23 cellular contexts compared by ENCODE assay signal in genomic region chrX:154063234-154063633, GRCh38. TPM values are rescaled to one million over a fixed set of nuclear protein-coding genes. Genes with fewer than 3 reads are reported as not detected.
DNase-seq lines count a peak whose midpoint lies in the region; ATAC-seq and TF ChIP-seq lines count a peak whose summit lies in the region.
"Had no signal": no experiment of that assay in that cellular context is flagged by ENCODE, and none has a peak within 500 bp of the region (broad histone marks: within the 10 kb centered on the region; RNA-seq: fewer than 3 reads in every experiment).

No MANE protein-coding gene starts in this region.

- peak overlapping the region in 1 of 2 donors; percentile 15 for H3K4me3 Mint-ChIP-seq in effector memory CD8-positive, alpha-beta T cell
- H3K4me3 Mint-ChIP-seq in neural progenitor cell: no peak overlapping the region

- no peak for TF ChIP-seq RAD21 in SK-N-SH (IDR thresholded peaks at IDR 0.05; ENCODE audit: low read length)

- H3K79me2 ChIP-seq in SK-N-SH (ENCODE audit: insufficient read depth): peaks cover 92% of the 10 kb centered on the region
- peaks cover 92% of the 10 kb centered on the region for H3K79me2 ChIP-seq in neural progenitor cell (ENCODE audit: low read depth)

- peaks cover 36% of the 10 kb centered on the region for H3K36me3 Mint-ChIP-seq in effector memory CD8-positive, alpha-beta T cell (ENCODE audit: insufficient read depth)
- peaks cover 4% of the 10 kb centered on the region for H3K36me3 Mint-ChIP-seq in neural progenitor cell

- H3K9ac ChIP-seq in SK-N-SH (no peak overlapping the region), neural progenitor cell (no peak overlapping the region)
- H3K9ac ChIP-seq: BLaER1 treated with 17β-estradiol and CSF1 and Interleukin-3, amounts not matched to agents 10 nM and 100 nM; KMS-11 had no signal

- DNase-seq in SK-N-SH (no peak), neural progenitor cell (ENCODE audit: low spot score) (no peak), NCI-H2081 treated with DMSO at 0.1 percent for 48 hours (lab: John Stamatoyannopoulos, UW) (no peak)
- peak; percentile 7 to 9 for DNase-seq in stimulated activated CD4-positive, alpha-beta T cell treated with anti-CD3 and anti-CD28 coated beads, Interleukin-4, amount 100 ng/mL, for 4 hours
- DNase-seq in stimulated activated CD4-positive, alpha-beta T cell treated with anti-CD3 and anti-CD28 coated beads, Interleukin-2, amount 100 ng/mL, for 48 hours: no peak
- no peak for DNase-seq in effector memory CD8-positive, alpha-beta T cell
- DNase-seq: 8988T, amniotic stem cell, caudate nucleus, NCI-H1048, NCI-H2029 treated with DMSO at 0.1 percent for 48 hours, NCI-H526, nucleus accumbens, PC-3, SJCRH30, T1000 had no signal

- TF ChIP-seq EP300 in SK-N-SH (IDR thresholded peaks at IDR 0.05; ENCODE audit: borderline replicate concordance in 1 of 2, low read depth in 1 of 2, low read length in 1 of 2): no peak

- 61% methylated on average over 4 of the region's 4 CpGs for WGBS in SK-N-SH (ENCODE audit: low lambda C conversion rate)

- CTCF ChIA-PET in SK-N-SH (lab: Yijun Ruan, JAX): no interaction called here

- no peaks in the 10 kb centered on the region for H3F3A ChIP-seq in SK-N-SH (replicated peaks; ENCODE audit: insufficient read depth)
- no peaks in the 10 kb centered on the region for H3F3A ChIP-seq in neural progenitor cell (ENCODE audit: low read depth)

- no peak for TF ChIP-seq CTCF in SK-N-SH (IDR thresholded peaks at IDR 0.05)
- no peak for TF ChIP-seq CTCF in neural progenitor cell (IDR thresholded peaks at IDR 0.05)

- no peaks in the 10 kb centered on the region for H3K9me3 ChIP-seq in SK-N-SH
- H3K9me3 ChIP-seq in neural progenitor cell (ENCODE audit: low read depth): no peaks in the 10 kb centered on the region
- H3K9me3 ChIP-seq: BLaER1 treated with 17β-estradiol and CSF1 and Interleukin-3, amounts not matched to agents 10 nM and 100 nM; SJCRH30; suprapubic skin had no signal

- H3K4me2 ChIP-seq in SK-N-SH (no peak overlapping the region), neural progenitor cell (no peak overlapping the region)
- H3K4me2 ChIP-seq: BLaER1 treated with 17β-estradiol and CSF1 and Interleukin-3, amounts not matched to agents 10 nM and 100 nM; KMS-11 had no signal

- H4K20me1 ChIP-seq in SK-N-SH (ENCODE audit: insufficient read depth): peaks cover 81% of the 10 kb centered on the region
- H4K20me1 ChIP-seq in neural progenitor cell (ENCODE audit: low read depth): peaks cover 75% of the 10 kb centered on the region

- H2AFZ ChIP-seq in SK-N-SH (ENCODE audit: low read depth) (no peak overlapping the region), neural progenitor cell (replicated peaks) (no peak overlapping the region)

- H3K27ac Mint-ChIP-seq in effector memory CD8-positive, alpha-beta T cell: peak overlapping the region; percentile 84 to 87
- no peak overlapping the region for H3K27ac Mint-ChIP-seq in neural progenitor cell

- H3K27me3 ChIP-seq in SK-N-SH (ENCODE audit: insufficient read depth) (peaks cover 9% of the 10 kb centered on the region), neural progenitor cell (no peaks in the 10 kb centered on the region)
- H3K27me3 ChIP-seq: SJCRH30, suprapubic skin had no signal

- H3K4me1 Mint-ChIP-seq in effector memory CD8-positive, alpha-beta T cell (ENCODE audit: low read depth in 2 of 2): peaks cover 48 to 57% of the 10 kb centered on the region in 2 donors
- H3K4me1 Mint-ChIP-seq in neural progenitor cell: peaks cover 15% of the 10 kb centered on the region

- no peak overlapping the region for H3K4me3 ChIP-seq in SK-N-SH (ENCODE audit: low read depth in 2 of 2, low read length in 1 of 2)
- H3K4me3 ChIP-seq in neural progenitor cell: no peak overlapping the region
- H3K4me3 ChIP-seq: BLaER1 treated with 17β-estradiol and CSF1 and Interleukin-3, amounts not matched to agents 10 nM and 100 nM; SJCRH30; suprapubic skin had no signal

- ATAC-seq in SK-N-SH treated with all-trans-retinoic acid at 6 μM for 48 hours: 0 out of 3 replicates have a peak, but pooled peaks have one; percentile 32
- peak; percentile 32 for ATAC-seq in effector memory CD8-positive, alpha-beta T cell (replicated peaks)
- no peak for ATAC-seq in HG02852 (IDR thresholded peaks at IDR 0.05; ENCODE audit: unreplicated experiment)
- ATAC-seq: esophagus mucosa, left lobe of liver, PC-3 had no signal

- H3K27me3 Mint-ChIP-seq in effector memory CD8-positive, alpha-beta T cell: no peaks in the 10 kb centered on the region
- H3K27me3 Mint-ChIP-seq in neural progenitor cell (ENCODE audit: insufficient read depth, low read depth): peaks cover 2% of the 10 kb centered on the region

- POLR2A ChIA-PET in SK-N-SH (lab: Yijun Ruan, JAX): no interaction called here

- no peaks in the 10 kb centered on the region for H3K9me2 ChIP-seq in SK-N-SH

- no peak overlapping the region for H3K27ac ChIP-seq in SK-N-SH (ENCODE audit: low read depth in 2 of 2, low read length in 1 of 2)
- no peak overlapping the region for H3K27ac ChIP-seq in neural progenitor cell
- H3K27ac ChIP-seq: BLaER1 treated with 17β-estradiol and CSF1 and Interleukin-3, amounts not matched to agents 10 nM and 100 nM; KMS-11; SJCRH30; suprapubic skin had no signal

- H3K36me3 ChIP-seq in SK-N-SH (replicated peaks in 1 of 2; ENCODE audit: control insufficient read depth in 1 of 2, insufficient read depth in 2 of 2, low read length in 1 of 2) (no peaks in the 10 kb centered on the region), neural progenitor cell (no peaks in the 10 kb centered on the region)
- H3K36me3 ChIP-seq: SJCRH30, suprapubic skin had no signal

- no peaks in the 10 kb centered on the region for H3K9me3 Mint-ChIP-seq in effector memory CD8-positive, alpha-beta T cell
- H3K9me3 Mint-ChIP-seq in neural progenitor cell: peaks cover 17% of the 10 kb centered on the region

- H3K4me1 ChIP-seq in SK-N-SH (ENCODE audit: control insufficient read depth in 1 of 2, insufficient read depth in 2 of 2, low read depth in 1 of 2, low read length in 1 of 2): no peaks in the 10 kb centered on the region; a peak in 1 of 4 replicates
- H3K4me1 ChIP-seq in neural progenitor cell: no peaks in the 10 kb centered on the region
- H3K4me1 ChIP-seq: SJCRH30 had no signal

TF ChIP-seq in SK-N-SH treated with all-trans-retinoic acid at 6 μM for 48 hours, 23 proteins besides CTCF, POLR2A, EP300 and RAD21:
- TF ChIP-seq ZC3H10 (CRISPR knock-in tag; IDR thresholded peaks at IDR 0.05) (no peak), ESRRG (CRISPR knock-in tag; IDR thresholded peaks at IDR 0.05) (no peak), OSR1 (CRISPR knock-in tag; IDR thresholded peaks at IDR 0.05) (no peak)

TF ChIP-seq in SK-N-SH, 30 proteins besides CTCF, POLR2A, EP300 and RAD21:
- TF ChIP-seq TCF12 (IDR thresholded peaks at IDR 0.05) (no peak), REST (IDR thresholded peaks at IDR 0.05; ENCODE audit: low read depth, low read length) (no peak), RCOR1 (IDR thresholded peaks at IDR 0.05; ENCODE audit: low read length) (no peak), FOXM1 (IDR thresholded peaks at IDR 0.05; ENCODE audit: low read depth) (no peak), TAF1 (IDR thresholded peaks at IDR 0.05; ENCODE audit: borderline replicate concordance, low read depth, low read length) (no peak), GATA2 (CRISPR knock-in tag; IDR thresholded peaks at IDR 0.05) (no peak), ELF1 (IDR thresholded peaks at IDR 0.05) (no peak), PBX3 (IDR thresholded peaks at IDR 0.05) (no peak), SMC3 (IDR thresholded peaks at IDR 0.05; ENCODE audit: low read depth, low read length) (no peak), TEAD4 (IDR thresholded peaks at IDR 0.05; ENCODE audit: borderline replicate concordance, insufficient read depth) (no peak)
TF ChIP-seq in SK-N-SH: peak in this region for 0.

RNA-seq across cellular contexts. Expression of gene MECP2, which starts 34.3 kb away (rescaled TPM):
- 7.0 and 8.2 TPM in 2 replicates for polyA plus RNA-seq in SK-N-SH (2012; rRNA removed)
- 5.6 and 6.9 TPM in 2 replicates for polyA plus RNA-seq in SK-N-SH (2012; cell fraction: cytosol; rRNA removed)
- 16.6 and 16.8 TPM in 2 replicates for polyA plus RNA-seq in SK-N-SH (2012; cell fraction: nucleus; rRNA removed)
- total RNA-seq in neural progenitor cell (ENCODE audit: low replicate concordance): 26.7 and 32.4 TPM in 2 replicates

RNA-seq across cellular contexts. Expression of gene IRAK1, which starts 43.5 kb away (rescaled TPM):
- polyA plus RNA-seq in SK-N-SH (2012; rRNA removed): 66.1 and 68.5 TPM in 2 replicates
- 41.1 and 61.6 TPM in 2 replicates for polyA plus RNA-seq in SK-N-SH (2012; cell fraction: cytosol; rRNA removed)
- polyA plus RNA-seq in SK-N-SH (2012; cell fraction: nucleus; rRNA removed): 108 and 160 TPM in 2 replicates
- 6.8 and 13.6 TPM in 2 replicates for total RNA-seq in neural progenitor cell (ENCODE audit: low replicate concordance)

Comparison
In these comparisons a context has a peak if more than half of its experiments do, and no peak if none do; other contexts are left out.
1. DNase-seq: peak in stimulated activated CD4-positive, alpha-beta T cell treated with anti-CD3 and anti-CD28 coated beads, Interleukin-4, amount 100 ng/mL, for 4 hours (2 of 2); none in SK-N-SH (single experiment), stimulated activated CD4-positive, alpha-beta T cell treated with anti-CD3 and anti-CD28 coated beads, Interleukin-2, amount 100 ng/mL, for 48 hours (0 of 2), effector memory CD8-positive, alpha-beta T cell (0 of 3), neural progenitor cell (single experiment) and NCI-H2081 treated with DMSO at 0.1 percent for 48 hours (single experiment).